ENCODE assay signal across 21 cellular contexts in the genomic region with DNA sequence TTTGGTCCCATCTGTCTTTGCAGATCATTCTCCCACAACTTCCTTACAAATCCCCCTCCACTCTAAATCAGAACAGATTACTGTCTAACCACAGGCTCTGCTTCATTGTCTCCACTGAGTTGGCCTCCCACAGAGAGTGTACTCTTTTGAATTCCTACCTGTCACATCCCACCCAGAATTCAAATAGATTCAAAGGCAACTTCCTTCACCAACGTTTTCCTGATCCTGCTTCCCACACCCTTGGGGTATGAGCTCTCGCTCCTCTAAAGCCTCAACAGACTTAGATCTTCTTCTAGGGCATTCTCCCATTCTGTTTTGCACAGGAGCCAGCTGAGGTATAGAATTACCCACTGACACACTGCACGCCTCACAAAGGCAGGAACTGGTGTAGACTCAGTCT.
DNase-seq lines count a peak whose midpoint lies in the region; ATAC-seq and TF ChIP-seq lines count a peak whose summit lies in the region.
"Had no signal": no experiment of that assay in that cellular context is flagged by ENCODE, and none has a peak within 500 bp of the region (broad histone marks: within the 10 kb centered on the region; RNA-seq: fewer than 3 reads in every experiment).

No MANE protein-coding gene starts in this region.

- H3K4me3 Mint-ChIP-seq in GM23338, result no peak overlapping the region
- H3K4me3 Mint-ChIP-seq: CD4-positive, alpha-beta memory T cell had no signal

- H3K4me2 ChIP-seq in GM23338, result no peak overlapping the region
- H3K4me2 ChIP-seq: A549, BLaER1, KMS-11 had no signal

- peaks cover 40% of the 10 kb centered on the region for H3K36me3 Mint-ChIP-seq in GM23338 (ENCODE audit: low read depth)
- H3K36me3 Mint-ChIP-seq: CD4-positive, alpha-beta memory T cell had no signal

- no peaks in the 10 kb centered on the region for H4K20me1 ChIP-seq in GM23338 (replicated peaks; ENCODE audit: insufficient read depth)
- H4K20me1 ChIP-seq: BLaER1 had no signal

- no peak overlapping the region for H3K27ac ChIP-seq in GM23338 (ENCODE audit: low read depth)
- 0 out of 2 replicates have a peak overlapping the region, but pooled peaks have one; percentile 2 for H3K27ac ChIP-seq in WERI-Rb-1
- H3K27ac ChIP-seq: A549, BLaER1, KMS-11 had no signal

- H3K9me3 Mint-ChIP-seq in GM23338, result no peaks in the 10 kb centered on the region

- H3K27me3 Mint-ChIP-seq in GM23338 (ENCODE audit: insufficient read depth, low read depth, poor library complexity), result no peaks in the 10 kb centered on the region

- no peaks in the 10 kb centered on the region for H3K9me3 ChIP-seq in WERI-Rb-1 (ENCODE audit: severe bottlenecking)
- H3K9me3 ChIP-seq: A549, BLaER1 had no signal

- H3K4me3 ChIP-seq in GM23338 (no peak overlapping the region), WERI-Rb-1 (ENCODE audit: low read depth, low read length) (no peak overlapping the region)
- H3K4me3 ChIP-seq: A549, BLaER1, GM12878 had no signal

- H3K36me3 ChIP-seq in GM23338 (ENCODE audit: insufficient read depth) (no peaks in the 10 kb centered on the region), WERI-Rb-1 (peaks cover 65% of the 10 kb centered on the region)

- TF ChIP-seq CTCF in GM23338 (conservative IDR thresholded peaks at IDR 0.05; ENCODE audit: low read depth in 2 of 2) (no peak), WERI-Rb-1 (IDR thresholded peaks at IDR 0.05; ENCODE audit: low read depth, low read length) (no peak)

- no peaks in the 10 kb centered on the region; the same call in 1 of the 2 replicates for H3K9me2 ChIP-seq in GM23338 (ENCODE audit: insufficient read depth)

- H3K4me1 ChIP-seq in GM23338 (ENCODE audit: insufficient read depth), result peaks cover 19% of the 10 kb centered on the region
- H3K4me1 ChIP-seq: A549, BLaER1 had no signal

- H3K27me3 ChIP-seq in GM23338 (ENCODE audit: insufficient read depth) (no peaks in the 10 kb centered on the region), WERI-Rb-1 (ENCODE audit: insufficient read depth, low read depth, severe bottlenecking) (no peaks in the 10 kb centered on the region)
- H3K27me3 ChIP-seq: BLaER1 had no signal

- no peak for TF ChIP-seq POLR2A in erythroblast (IDR thresholded peaks at IDR 0.05; ENCODE audit: low read length)

- no peak for DNase-seq in GM23338 (ENCODE audit: low spot score)
- DNase-seq in WERI-Rb-1, result no peak
- peak; percentile 21 for DNase-seq in kidney glomerular epithelial cell (lab: John Stamatoyannopoulos, UW)
- peak; percentile 79 for DNase-seq in putamen (ENCODE audit: low spot score)
- DNase-seq in NCI-H1417 treated with DMSO at 0.1 percent for 48 hours (lab: John Stamatoyannopoulos, UW), result no peak
- no peak for DNase-seq in erythroblast (lab: John Stamatoyannopoulos, UW)
- no peak for DNase-seq in NCI-H2029 (lab: John Stamatoyannopoulos, UW)
- DNase-seq in SHP77 treated with DMSO at 0.1 percent for 48 hours (lab: John Stamatoyannopoulos, UW), result no peak
- DNase-seq: CD4-positive, alpha-beta memory T cell; DMS53; EL; MV-4-11; NCI-H187; NCI-H446 treated with DMSO at 0.1 percent for 48 hours; NCI-H82; SHP77 had no signal

- H3F3A ChIP-seq in GM23338 (replicated peaks; ENCODE audit: low read depth), result no peaks in the 10 kb centered on the region

- no peak for ATAC-seq in GM23338
- ATAC-seq: A549, GM12878, SK-N-SH treated with all-trans-retinoic acid at 6 μM for 48 hours had no signal

- no peak overlapping the region for H2AFZ ChIP-seq in GM23338

- H3K79me2 ChIP-seq in GM23338 (replicated peaks; ENCODE audit: insufficient read depth), result no peaks in the 10 kb centered on the region

- peaks cover 40% of the 10 kb centered on the region for H3K4me1 Mint-ChIP-seq in GM23338

- H3K27ac Mint-ChIP-seq in GM23338, result peak overlapping the region; percentile 41
- H3K27ac Mint-ChIP-seq: CD4-positive, alpha-beta memory T cell had no signal

TF ChIP-seq in GM23338, 12 proteins besides CTCF, POLR2A, EP300 and RAD21:
- TF ChIP-seq JUNB (IDR thresholded peaks at IDR 0.05; ENCODE audit: unreplicated experiment), result no peak
- no peak for TF ChIP-seq POLR2AphosphoS5 (IDR thresholded peaks at IDR 0.05; ENCODE audit: low read depth)
- TF ChIP-seq NANOG (IDR thresholded peaks at IDR 0.05; ENCODE audit: borderline replicate concordance), result no peak
- TF ChIP-seq EZH2 (IDR thresholded peaks at IDR 0.05; ENCODE audit: low read depth, unreplicated experiment), result no peak
- TF ChIP-seq ZNF462 (CRISPR knock-in tag; IDR thresholded peaks at IDR 0.05), result no peak
- no peak for TF ChIP-seq EZH2phosphoT487 (IDR thresholded peaks at IDR 0.05; ENCODE audit: unreplicated experiment)
- TF ChIP-seq CREB1 (CRISPR knock-in tag; IDR thresholded peaks at IDR 0.05; ENCODE audit: low read depth), result no peak
- TF ChIP-seq, protein P1, sequence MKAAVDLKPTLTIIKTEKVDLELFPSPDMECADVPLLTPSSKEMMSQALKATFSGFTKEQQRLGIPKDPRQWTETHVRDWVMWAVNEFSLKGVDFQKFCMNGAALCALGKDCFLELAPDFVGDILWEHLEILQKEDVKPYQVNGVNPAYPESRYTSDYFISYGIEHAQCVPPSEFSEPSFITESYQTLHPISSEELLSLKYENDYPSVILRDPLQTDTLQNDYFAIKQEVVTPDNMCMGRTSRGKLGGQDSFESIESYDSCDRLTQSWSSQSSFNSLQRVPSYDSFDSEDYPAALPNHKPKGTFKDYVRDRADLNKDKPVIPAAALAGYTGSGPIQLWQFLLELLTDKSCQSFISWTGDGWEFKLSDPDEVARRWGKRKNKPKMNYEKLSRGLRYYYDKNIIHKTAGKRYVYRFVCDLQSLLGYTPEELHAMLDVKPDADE (IDR thresholded peaks at IDR 0.05), result no peak

Comparison
In these comparisons a context has a peak if more than half of its experiments do, and no peak if none do; other contexts are left out.
1. DNase-seq: peak in kidney glomerular epithelial cell (single experiment) and putamen (single experiment); none in GM23338 (single experiment), WERI-Rb-1 (single experiment), NCI-H1417 treated with DMSO at 0.1 percent for 48 hours (single experiment), erythroblast (0 of 2), NCI-H2029 (single experiment) and SHP77 treated with DMSO at 0.1 percent for 48 hours (single experiment).